ENCODE assay signal across 14 cellular contexts in the genomic region with DNA sequence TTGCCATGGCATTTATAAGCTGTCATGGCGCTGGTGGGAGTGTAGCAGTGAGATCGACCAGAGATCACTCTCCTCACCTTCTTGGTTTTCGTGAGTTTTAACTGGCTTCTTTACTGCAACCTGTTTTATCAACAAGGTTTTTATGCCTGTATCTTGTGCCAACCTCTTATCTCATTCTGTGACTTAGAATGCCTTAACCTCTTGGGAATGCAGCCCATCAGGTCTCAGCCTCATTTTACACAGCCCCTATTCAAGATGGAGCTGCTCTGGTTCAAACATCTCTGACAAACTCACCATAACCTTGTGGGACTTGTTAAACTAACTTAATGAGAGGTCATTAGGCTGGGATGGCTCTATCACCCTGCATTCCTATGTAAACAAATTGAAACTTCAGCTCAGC.
A peak's percentile ranks its signal among the peaks of the same experiment; 100 is the strongest.
DNase-seq lines count a peak whose midpoint lies in the region; ATAC-seq, FAIRE-seq and TF ChIP-seq lines count a peak whose summit lies in the region.
"Had no signal": no experiment of that assay in that cellular context is flagged by ENCODE, and none has a peak within 500 bp of the region (broad histone marks: within the 10 kb centered on the region; RNA-seq: fewer than 3 reads in every experiment).

No MANE protein-coding gene starts in this region.

- H3K4me1 Mint-ChIP-seq in mesothelial cell of epicardium = peaks cover 45% of the 10 kb centered on the region
- H3K4me1 Mint-ChIP-seq: CD14-positive monocyte had no signal

- H3K9me3 Mint-ChIP-seq in mesothelial cell of epicardium = no peaks in the 10 kb centered on the region
- H3K9me3 Mint-ChIP-seq: CD14-positive monocyte had no signal

- H3K4me3 ChIP-seq in body of pancreas = no peak overlapping the region
- H3K4me3 ChIP-seq in pancreas = no peak overlapping the region
- H3K4me3 ChIP-seq: A549, K562 had no signal

- no peaks in the 10 kb centered on the region for H3K27me3 Mint-ChIP-seq in mesothelial cell of epicardium (ENCODE audit: low read depth)

- H3K27me3 ChIP-seq in body of pancreas = no peaks in the 10 kb centered on the region
- H3K27me3 ChIP-seq in pancreas = no peaks in the 10 kb centered on the region

- H3K4me1 ChIP-seq in body of pancreas = peaks cover 17% of the 10 kb centered on the region
- H3K4me1 ChIP-seq in pancreas = peaks cover 8 to 27% (median 8%) of the 10 kb centered on the region in 3 donors
- H3K4me1 ChIP-seq: A549, Caco-2 had no signal

- 34 to 44% methylated on average over 3 of the region's 3 CpGs for WGBS in body of pancreas, 2 donors
- 40 to 50% methylated on average over 3 of the region's 3 CpGs for WGBS in pancreas, 2 donors

- H3K36me3 ChIP-seq in body of pancreas (replicated peaks in 1 of 2; ENCODE audit: insufficient read depth in 1 of 2, low read depth in 2 of 2) (no peaks in the 10 kb centered on the region), pancreas (no peaks in the 10 kb centered on the region)

- H3K27ac ChIP-seq in body of pancreas (peak overlapping the region in 1 of 4 donors; percentile 24), pancreas (peak overlapping the region in 1 of 4 donors; percentile 12)
- H3K27ac ChIP-seq: A549 had no signal

- no peak for TF ChIP-seq POLR2A in body of pancreas (IDR thresholded peaks at IDR 0.05)

- DNase-seq in body of pancreas = peak in 1 of 4 donors; percentile 25
- DNase-seq in mesothelial cell of epicardium (ENCODE audit: low spot score in 2 of 2, unreplicated experiment in 2 of 2) = no peak
- DNase-seq in pancreas = no peak
- DNase-seq in AG08396 (ENCODE audit: low spot score) = no peak
- DNase-seq: Caco-2; CD8-positive, alpha-beta T cell; DND-41; GF-D8; HCEC 1CT had no signal

- H3K9me3 ChIP-seq in body of pancreas (no peaks in the 10 kb centered on the region), pancreas (no peaks in the 10 kb centered on the region)
- H3K9me3 ChIP-seq: A549, Caco-2 had no signal

- no peak for FAIRE-seq in pancreas (lab: Jason Lieb, UNC)
- FAIRE-seq: A549, K562 had no signal

- ATAC-seq in body of pancreas = peak; percentile 29
- ATAC-seq in pancreas = peak in 3 of 4 donors; percentile 33 to 46 (median 34)
- no peak for ATAC-seq in GM18858 (IDR thresholded peaks at IDR 0.05; ENCODE audit: unreplicated experiment)
- no peak for ATAC-seq in GM21529 (IDR thresholded peaks at IDR 0.05; ENCODE audit: unreplicated experiment)
- ATAC-seq: A549; CD8-positive, alpha-beta T cell; K562 had no signal

- intact Hi-C loops in body of pancreas (cut with DNase I) (no loop called here), pancreas (cut with DNase I) (no loop called here)

- H3K4me3 Mint-ChIP-seq in mesothelial cell of epicardium = no peak overlapping the region
- H3K4me3 Mint-ChIP-seq: CD14-positive monocyte; CD8-positive, alpha-beta T cell had no signal

- TF ChIP-seq CTCF in body of pancreas (IDR thresholded peaks at IDR 0.05) (no peak), mesothelial cell of epicardium (IDR thresholded peaks at IDR 0.05; ENCODE audit: unreplicated experiment) (no peak), pancreas (IDR thresholded peaks at IDR 0.05) (no peak)

- H3K27ac Mint-ChIP-seq in mesothelial cell of epicardium = peak overlapping the region; percentile 4
- H3K27ac Mint-ChIP-seq: CD14-positive monocyte; CD8-positive, alpha-beta T cell had no signal

- H3K36me3 Mint-ChIP-seq in mesothelial cell of epicardium = no peaks in the 10 kb centered on the region
- H3K36me3 Mint-ChIP-seq: CD14-positive monocyte; CD8-positive, alpha-beta T cell had no signal

Comparison
In these comparisons a context has a peak if more than half of its experiments do, and no peak if none do; other contexts are left out.
1. ATAC-seq: peak in body of pancreas (single experiment) and pancreas (3 of 4); none in GM18858 (single experiment) and GM21529 (single experiment).